ENCODE assay signal across 11 cellular contexts in genomic region chr15:57133127-57133968, GRCh38.
DNase-seq lines count a peak whose midpoint lies in the region; ATAC-seq and TF ChIP-seq lines count a peak whose summit lies in the region.
"Had no signal": no experiment of that assay in that cellular context is flagged by ENCODE, and none has a peak within 500 bp of the region (broad histone marks: within the 10 kb centered on the region; RNA-seq: fewer than 3 reads in every experiment).

No MANE protein-coding gene starts in this region.

- POLR2A ChIA-PET in activated CD4-positive, alpha-beta T cell treated with anti-CD3 and anti-CD28 coated beads, Interleukin-2, amount 10 ng/mL, durations not matched to agents 7 days and 5 days (lab: Charles Lee) = no interaction called here

- TF ChIP-seq CTCF in CD14-positive monocyte (IDR thresholded peaks at IDR 0.05) = no peak

- no peak overlapping the region for H3K4me3 ChIP-seq in ectodermal cell (ENCODE audit: insufficient read depth, low read depth, low read length)

- H3K36me3 ChIP-seq in ectodermal cell (ENCODE audit: control insufficient read depth, insufficient read depth, low read length) = no peaks in the 10 kb centered on the region

- no peak overlapping the region for H3K4me3 Mint-ChIP-seq in activated CD4-positive, alpha-beta T cell treated with anti-CD3 and anti-CD28 coated beads, Interleukin-2, amount 10 ng/mL, durations not matched to agents 7 days and 5 days
- no peak overlapping the region for H3K4me3 Mint-ChIP-seq in stimulated activated effector memory CD8-positive, alpha-beta T cell treated with anti-CD3 and anti-CD28 coated beads, Interleukin-12 subunit alpha, Interleukin-12 subunit beta, amount 100 ng/mL, for 72 hours
- no peak overlapping the region for H3K4me3 Mint-ChIP-seq in CD14-positive monocyte
- H3K4me3 Mint-ChIP-seq: central memory CD8-positive, alpha-beta T cell; HFFc6 had no signal

- intact Hi-C loops in CD14-positive monocyte (cut with micrococcal nuclease) = no loop called here

- H3K27me3 Mint-ChIP-seq in activated CD4-positive, alpha-beta T cell treated with anti-CD3 and anti-CD28 coated beads, Interleukin-2, amount 10 ng/mL, durations not matched to agents 7 days and 5 days = no peaks in the 10 kb centered on the region
- H3K27me3 Mint-ChIP-seq in CD14-positive monocyte (ENCODE audit: low read depth in 3 of 3) = no peaks in the 10 kb centered on the region
- H3K27me3 Mint-ChIP-seq: central memory CD8-positive, alpha-beta T cell had no signal

- H3K27ac ChIP-seq in ectodermal cell (ENCODE audit: insufficient read depth, low read depth, low read length, poor library complexity, severe bottlenecking) = peak overlapping the region; percentile 65

- DNase-seq in activated CD4-positive, alpha-beta T cell treated with anti-CD3 and anti-CD28 coated beads, Interleukin-2, amount 10 ng/mL, durations not matched to agents 7 days and 5 days = peak; percentile 17
- DNase-seq in activated CD4-positive, alpha-beta T cell treated with anti-CD3 and anti-CD28 coated beads, Interleukin-2, amount 50 U/mL, for 1 hour = no peak
- DNase-seq in NCI-H524 treated with DMSO at 0.1 percent for 48 hours (lab: John Stamatoyannopoulos, UW) (peak; percentile 94), epidermal melanocyte (ENCODE audit: insufficient read length, low spot score) (no peak), CD14-positive monocyte (ENCODE audit: low spot score) (no peak)
- DNase-seq in stimulated activated effector memory CD8-positive, alpha-beta T cell treated with anti-CD3 and anti-CD28 coated beads, Interleukin-12 subunit alpha, Interleukin-12 subunit beta, amount 100 ng/mL, for 72 hours (ENCODE audit: low spot score in 2 of 2) = no peak
- DNase-seq: HFFc6, PC-3 had no signal

- CTCF ChIA-PET in activated CD4-positive, alpha-beta T cell treated with anti-CD3 and anti-CD28 coated beads, Interleukin-2, amount 10 ng/mL, durations not matched to agents 7 days and 5 days (lab: Charles Lee) = interaction anchor here (0.6 to 1.4 kb wide), 2 partner anchors 8 to 196 kb away, joined by 3 read pairs; no protein-coding TSS in a partner anchor

- WGBS in ectodermal cell, 2 experiments = 67 to 69% methylated on average over 8 of the region's 9 CpGs

- H3K27me3 ChIP-seq in ectodermal cell (ENCODE audit: control insufficient read depth, insufficient read depth, low read length, poor library complexity, severe bottlenecking) = no peaks in the 10 kb centered on the region

- ATAC-seq in stimulated activated effector memory CD8-positive, alpha-beta T cell treated with anti-CD3 and anti-CD28 coated beads, Interleukin-12 subunit alpha, Interleukin-12 subunit beta, amount 100 ng/mL, for 72 hours = no peak
- ATAC-seq in HG03457 (IDR thresholded peaks at IDR 0.05; ENCODE audit: unreplicated experiment) = no peak
- ATAC-seq: PC-3 had no signal

- no peaks in the 10 kb centered on the region for H3K9me3 Mint-ChIP-seq in activated CD4-positive, alpha-beta T cell treated with anti-CD3 and anti-CD28 coated beads, Interleukin-2, amount 10 ng/mL, durations not matched to agents 7 days and 5 days
- no peaks in the 10 kb centered on the region for H3K9me3 Mint-ChIP-seq in stimulated activated effector memory CD8-positive, alpha-beta T cell treated with anti-CD3 and anti-CD28 coated beads, Interleukin-12 subunit alpha, Interleukin-12 subunit beta, amount 100 ng/mL, for 72 hours
- no peaks in the 10 kb centered on the region for H3K9me3 Mint-ChIP-seq in CD14-positive monocyte
- H3K9me3 Mint-ChIP-seq: central memory CD8-positive, alpha-beta T cell; HFFc6 had no signal

- H3K9me3 ChIP-seq in ectodermal cell (ENCODE audit: control insufficient read depth, low read length) = no peaks in the 10 kb centered on the region

- H3K36me3 Mint-ChIP-seq in activated CD4-positive, alpha-beta T cell treated with anti-CD3 and anti-CD28 coated beads, Interleukin-2, amount 10 ng/mL, durations not matched to agents 7 days and 5 days (ENCODE audit: low read depth) = peaks cover 14% of the 10 kb centered on the region
- H3K36me3 Mint-ChIP-seq in stimulated activated effector memory CD8-positive, alpha-beta T cell treated with anti-CD3 and anti-CD28 coated beads, Interleukin-12 subunit alpha, Interleukin-12 subunit beta, amount 100 ng/mL, for 72 hours = no peaks in the 10 kb centered on the region
- H3K36me3 Mint-ChIP-seq in CD14-positive monocyte = peaks cover 8 to 9% of the 10 kb centered on the region in 2 donors

- peaks cover 52% of the 10 kb centered on the region for H3K4me1 Mint-ChIP-seq in activated CD4-positive, alpha-beta T cell treated with anti-CD3 and anti-CD28 coated beads, Interleukin-2, amount 10 ng/mL, durations not matched to agents 7 days and 5 days
- peaks cover 38% of the 10 kb centered on the region for H3K4me1 Mint-ChIP-seq in stimulated activated effector memory CD8-positive, alpha-beta T cell treated with anti-CD3 and anti-CD28 coated beads, Interleukin-12 subunit alpha, Interleukin-12 subunit beta, amount 100 ng/mL, for 72 hours
- H3K4me1 Mint-ChIP-seq in CD14-positive monocyte = peaks cover 17% of the 10 kb centered on the region

- H3K4me1 ChIP-seq in ectodermal cell (ENCODE audit: control insufficient read depth, insufficient read depth, low read length) = peaks cover 28% of the 10 kb centered on the region

- peak overlapping the region; percentile 46 for H3K27ac Mint-ChIP-seq in activated CD4-positive, alpha-beta T cell treated with anti-CD3 and anti-CD28 coated beads, Interleukin-2, amount 10 ng/mL, durations not matched to agents 7 days and 5 days
- peak overlapping the region; percentile 50 for H3K27ac Mint-ChIP-seq in stimulated activated effector memory CD8-positive, alpha-beta T cell treated with anti-CD3 and anti-CD28 coated beads, Interleukin-12 subunit alpha, Interleukin-12 subunit beta, amount 100 ng/mL, for 72 hours
- peak overlapping the region in 2 of 7 donors; percentile 44 to 78 for H3K27ac Mint-ChIP-seq in CD14-positive monocyte
- H3K27ac Mint-ChIP-seq: HFFc6 had no signal

Comparison
In these comparisons a context has a peak if more than half of its experiments do, and no peak if none do; other contexts are left out.
1. DNase-seq: peak in activated CD4-positive, alpha-beta T cell treated with anti-CD3 and anti-CD28 coated beads, Interleukin-2, amount 10 ng/mL, durations not matched to agents 7 days and 5 days (single experiment) and NCI-H524 treated with DMSO at 0.1 percent for 48 hours (single experiment); none in activated CD4-positive, alpha-beta T cell treated with anti-CD3 and anti-CD28 coated beads, Interleukin-2, amount 50 U/mL, for 1 hour (single experiment), stimulated activated effector memory CD8-positive, alpha-beta T cell treated with anti-CD3 and anti-CD28 coated beads, Interleukin-12 subunit alpha, Interleukin-12 subunit beta, amount 100 ng/mL, for 72 hours (0 of 2), epidermal melanocyte (single experiment) and CD14-positive monocyte (single experiment).